ENCODE assay signal across 1 cellular context in the genomic region with DNA sequence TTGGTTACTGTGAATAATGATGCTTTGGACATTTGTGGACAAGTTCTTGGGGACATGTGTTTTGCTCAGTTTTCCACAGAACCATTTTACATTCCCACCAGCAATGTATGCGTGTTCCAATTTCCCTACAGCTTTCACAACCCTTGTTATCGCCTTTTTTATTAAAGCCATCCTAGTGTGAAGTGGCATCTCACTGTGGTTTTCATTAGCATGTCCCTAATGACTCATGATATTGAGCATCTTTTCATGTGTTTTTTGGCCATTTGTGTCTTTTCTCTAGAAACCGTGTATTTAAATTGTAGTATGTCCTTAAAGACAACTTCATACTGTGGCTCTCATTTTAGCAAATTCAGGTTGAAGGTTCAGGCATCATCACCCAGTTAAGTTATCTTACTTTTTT.
A peak's percentile ranks its signal among the peaks of the same experiment; 100 is the strongest.
TF ChIP-seq lines count a peak whose summit lies in the region.

No MANE protein-coding gene starts in this region.

TF ChIP-seq in HepG2, 621 proteins besides CTCF, POLR2A, EP300 and RAD21:
- TF ChIP-seq XRCC5 (optimal IDR thresholded peaks at IDR 0.05; ENCODE audit: low read length): no peak
- TF ChIP-seq RBM22 (optimal IDR thresholded peaks at IDR 0.05; ENCODE audit: low read length): peak; percentile 57
TF ChIP-seq in HepG2: peak in this region for 1.
